In the genomic region with DNA sequence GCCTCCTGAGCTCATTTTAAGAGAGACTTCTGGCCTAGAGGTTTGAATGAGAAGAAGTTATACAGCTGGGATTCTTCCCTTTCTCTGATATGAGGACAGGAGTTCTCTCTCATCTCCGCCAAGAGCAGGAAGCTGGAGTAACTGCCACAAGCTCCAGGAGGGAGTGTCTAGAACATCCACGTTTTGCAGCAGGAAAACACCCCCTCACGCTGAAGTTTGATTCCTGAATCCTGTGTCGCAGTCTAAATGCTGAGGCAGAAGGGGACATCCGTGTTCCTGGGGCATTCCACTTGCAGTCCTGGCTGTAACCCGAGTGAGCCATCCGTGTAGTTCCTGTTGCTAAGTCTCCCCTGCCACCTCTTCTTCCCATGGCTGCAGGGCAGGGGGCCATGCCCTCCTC, we compare ENCODE assay signal across 21 cellular contexts. TPM values are rescaled to one million over a fixed set of nuclear protein-coding genes. Genes with fewer than 3 reads are reported as not detected.
DNase-seq lines count a peak whose midpoint lies in the region; ATAC-seq, FAIRE-seq and TF ChIP-seq lines count a peak whose summit lies in the region.
"Had no signal": no experiment of that assay in that cellular context is flagged by ENCODE, and none has a peak within 500 bp of the region (broad histone marks: within the 10 kb centered on the region; RNA-seq: fewer than 3 reads in every experiment).

No MANE protein-coding gene starts in this region.

- 44 to 54% methylated on average over 7 of the region's 7 CpGs for WGBS in heart right ventricle, 2 donors
- 90% methylated on average over 7 of the region's 7 CpGs; no CpG with 5 or more reads in 1 of the 2 experiments for WGBS in H1 (ENCODE audit: extremely low coverage in 1 of 2, insufficient coverage in 1 of 2, insufficient read length in 1 of 2, insufficient replicate concordance in 2 of 2, low coverage in 1 of 2, low lambda C conversion rate in 2 of 2, missing lambda C conversion rate in 1 of 2), 2 experiments
- WGBS in mesenchymal stem cell, result 79% methylated on average over 7 of the region's 7 CpGs
- WGBS in sigmoid colon, 2 donors, result 78 to 85% methylated on average over 7 of the region's 7 CpGs

- H3K4me1 ChIP-seq in heart right ventricle (peaks cover 0 to 30% (median 4%) of the 10 kb centered on the region in 9 donors), H1 (replicated peaks in 1 of 4; ENCODE audit: control insufficient read depth in 3 of 4, insufficient read depth in 4 of 4, low read length in 3 of 4) (peaks cover 0 to 5% (median 1%) of the 10 kb centered on the region in 4 experiments; a peak in 2 of 7 replicates), mesenchymal stem cell (ENCODE audit: control insufficient read depth, insufficient read depth, low read depth, low read length) (no peaks in the 10 kb centered on the region), sigmoid colon (no peaks in the 10 kb centered on the region), osteoblast (ENCODE audit: insufficient read depth, low read length) (no peaks in the 10 kb centered on the region)
- H3K4me1 ChIP-seq: A549 had no signal

- intact Hi-C loops in heart right ventricle (cut with DNase I), result no loop called here
- intact Hi-C loops in cardiac septum (cut with DNase I), result no loop called here
- intact Hi-C loops in sigmoid colon (cut with DNase I), result no loop called here

- H2AFZ ChIP-seq in H1 (ENCODE audit: low read length), result no peak overlapping the region
- no peak overlapping the region for H2AFZ ChIP-seq in mesenchymal stem cell (ENCODE audit: low read depth, low read length)
- no peak overlapping the region for H2AFZ ChIP-seq in osteoblast (ENCODE audit: low read length)

- H3K18ac ChIP-seq in H1 (ENCODE audit: extremely low read depth, low read length), result no peak overlapping the region
- H3K18ac ChIP-seq in mesenchymal stem cell (ENCODE audit: low read depth in 1 of 2, low read length in 2 of 2), result no peak overlapping the region

- no peaks in the 10 kb centered on the region for H3K9me3 ChIP-seq in heart right ventricle
- no peaks in the 10 kb centered on the region for H3K9me3 ChIP-seq in H1 (ENCODE audit: insufficient read depth in 2 of 2, low read depth in 1 of 2, low read length in 1 of 2)
- H3K9me3 ChIP-seq in mesenchymal stem cell (ENCODE audit: control insufficient read depth, low read length), result no peaks in the 10 kb centered on the region
- H3K9me3 ChIP-seq in sigmoid colon, result no peaks in the 10 kb centered on the region
- H3K9me3 ChIP-seq in osteoblast (ENCODE audit: low read depth, low read length), result no peaks in the 10 kb centered on the region
- H3K9me3 ChIP-seq: A549 had no signal

- no peak overlapping the region for H4K8ac ChIP-seq in H1 (ENCODE audit: extremely low read depth, insufficient read depth, low read length)
- peak overlapping the region; percentile 42 for H4K8ac ChIP-seq in mesenchymal stem cell (ENCODE audit: low read length)

- H2BK15ac ChIP-seq in H1 (ENCODE audit: low read length) (peak overlapping the region; percentile 88; the same call in 1 of the 2 replicates), mesenchymal stem cell (ENCODE audit: low read depth, poor library complexity, severe bottlenecking) (no peak overlapping the region)

- TF ChIP-seq EP300 in H1 (IDR thresholded peaks at IDR 0.05; ENCODE audit: borderline replicate concordance in 1 of 2, low read depth in 2 of 2, low read length in 2 of 2), result no peak
- no peak for TF ChIP-seq EP300 in sigmoid colon (IDR thresholded peaks at IDR 0.05)

- no peaks in the 10 kb centered on the region for H3K23me2 ChIP-seq in H1 (ENCODE audit: low read depth, low read length)

- H2BK12ac ChIP-seq in H1 (ENCODE audit: low read depth, low read length) (no peak overlapping the region), mesenchymal stem cell (ENCODE audit: low read length in 2 of 2) (no peak overlapping the region)

- H2BK120ac ChIP-seq in H1 (replicated peaks; ENCODE audit: low read depth, low read length) (no peak overlapping the region), mesenchymal stem cell (ENCODE audit: low read depth, low read length) (no peak overlapping the region)

- H3K79me1 ChIP-seq in H1 (ENCODE audit: low read depth, low read length), result no peaks in the 10 kb centered on the region
- no peaks in the 10 kb centered on the region for H3K79me1 ChIP-seq in mesenchymal stem cell (replicated peaks; ENCODE audit: low read length, poor library complexity, severe bottlenecking)

- no peak for TF ChIP-seq RAD21 in H1 (IDR thresholded peaks at IDR 0.05 in 1 of 2, conservative IDR thresholded peaks at IDR 0.05 in 1 of 2; ENCODE audit: low read depth in 2 of 2, low read length in 2 of 2)

- CTCF ChIA-PET in H1 (lab: Charles Lee; ENCODE audit: partially characterized antibody), result interaction anchor here (0.9 to 1.6 kb wide), 6 partner anchors 8 to 78 kb away, joined by 3 to 4 read pairs (median 3); no protein-coding TSS in a partner anchor

- H3K27ac ChIP-seq in heart right ventricle (no peak overlapping the region), H1 (ENCODE audit: low read depth, low read length) (no peak overlapping the region), mesenchymal stem cell (ENCODE audit: low read length, poor library complexity, severe bottlenecking) (no peak overlapping the region), sigmoid colon (no peak overlapping the region), osteoblast (ENCODE audit: low read depth, low read length) (no peak overlapping the region)
- H3K27ac ChIP-seq: 22Rv1, A549, C4-2B, HL-60 had no signal

- DNase-seq in heart right ventricle, result peak in 1 of 2 donors; percentile 9
- DNase-seq in cardiac septum (ENCODE audit: low spot score), result no peak
- DNase-seq in H1 (ENCODE audit: low read depth in 1 of 2, low spot score in 2 of 2), result no peak
- DNase-seq in mesenchymal stem cell, result no peak
- DNase-seq in sigmoid colon, result peak; percentile 35
- no peak for DNase-seq in osteoblast (ENCODE audit: insufficient read length, low spot score, missing footprints)
- DNase-seq: AML-193; CD4-positive, alpha-beta T cell; DMS79 treated with DMSO at 0.1 percent for 48 hours; GF-D8; HCEC 1CT; HFFc6 had no signal

- H2AK5ac ChIP-seq in H1 (ENCODE audit: low read depth, low read length) (no peak overlapping the region), mesenchymal stem cell (ENCODE audit: low read length, severe bottlenecking) (no peak overlapping the region)

- no peak for TF ChIP-seq CTCF in heart right ventricle (IDR thresholded peaks at IDR 0.05)
- TF ChIP-seq CTCF in H1 (IDR thresholded peaks at IDR 0.05; ENCODE audit: control extremely low read depth in 1 of 3, insufficient read depth in 1 of 3, low read depth in 1 of 3, low read length in 3 of 3), result no peak
- TF ChIP-seq CTCF in sigmoid colon (IDR thresholded peaks at IDR 0.05), result no peak
- no peak for TF ChIP-seq CTCF in osteoblast (IDR thresholded peaks at IDR 0.05; ENCODE audit: extremely low read depth, low read depth, low read length)

- H3K79me2 ChIP-seq in H1 (ENCODE audit: control insufficient read depth in 1 of 2, insufficient read depth in 2 of 2, low read length in 2 of 2), result no peaks in the 10 kb centered on the region
- H3K79me2 ChIP-seq in osteoblast (ENCODE audit: insufficient read depth, low read length), result no peaks in the 10 kb centered on the region

- POLR2A ChIA-PET in H1 (lab: Charles Lee; ENCODE audit: partially characterized antibody), result interaction anchor here (1.2 to 1.6 kb wide), 2 partner anchors 8 to 10 kb away, joined by 3 to 4 read pairs; no protein-coding TSS in a partner anchor

- no peak overlapping the region for H3K4ac ChIP-seq in H1 (replicated peaks; ENCODE audit: insufficient read length, low read depth, low read length)
- peak overlapping the region in 1 of 2 experiments; percentile 24 for H3K4ac ChIP-seq in mesenchymal stem cell (ENCODE audit: low read depth in 1 of 2, low read length in 2 of 2)

- no peak for FAIRE-seq in H1 (lab: Jason Lieb, UNC)
- FAIRE-seq: A549, H54, K562 had no signal

- no peak overlapping the region for H4K5ac ChIP-seq in H1 (ENCODE audit: insufficient read length, low read depth, low read length)

- H2BK5ac ChIP-seq in H1 (ENCODE audit: low read depth, low read length) (no peak overlapping the region; the same call in 1 of the 2 replicates), mesenchymal stem cell (ENCODE audit: low read depth, low read length, poor library complexity, severe bottlenecking) (no peak overlapping the region)

- H3K23ac ChIP-seq in H1 (ENCODE audit: insufficient read length) (no peak overlapping the region), mesenchymal stem cell (ENCODE audit: low read length in 2 of 2) (no peak overlapping the region)

- H4K20me1 ChIP-seq in H1 (replicated peaks in 1 of 2; ENCODE audit: control insufficient read depth in 1 of 2, insufficient read depth in 2 of 2, low read length in 2 of 2), result no peaks in the 10 kb centered on the region
- no peaks in the 10 kb centered on the region for H4K20me1 ChIP-seq in osteoblast (ENCODE audit: insufficient read depth, low read length)

- H3K14ac ChIP-seq in H1 (ENCODE audit: insufficient read length) (no peak overlapping the region), mesenchymal stem cell (ENCODE audit: low read length in 2 of 2) (no peak overlapping the region)

- no peak overlapping the region for H2BK20ac ChIP-seq in H1 (ENCODE audit: low read length)

- ATAC-seq in heart right ventricle, result peak in 5 of 8 donors; percentile 43 to 77 (median 67)
- no peak for ATAC-seq in HG02798 (IDR thresholded peaks at IDR 0.05; ENCODE audit: poor library complexity, unreplicated experiment)
- no peak for ATAC-seq in GM19463 (IDR thresholded peaks at IDR 0.05; ENCODE audit: unreplicated experiment)
- ATAC-seq: A549, K562 had no signal

- H4K91ac ChIP-seq in H1 (replicated peaks; ENCODE audit: insufficient read length, low read length) (no peak overlapping the region), mesenchymal stem cell (ENCODE audit: low read length) (no peak overlapping the region)

- H3K4me2 ChIP-seq in H1 (ENCODE audit: insufficient read depth in 1 of 2, low read depth in 2 of 2, low read length in 2 of 2), result no peak overlapping the region
- no peak overlapping the region for H3K4me2 ChIP-seq in mesenchymal stem cell (ENCODE audit: low read length, poor library complexity, severe bottlenecking)
- no peak overlapping the region for H3K4me2 ChIP-seq in osteoblast (ENCODE audit: insufficient read depth, low read length)
- H3K4me2 ChIP-seq: A549 had no signal

- H3K56ac ChIP-seq in H1 (replicated peaks; ENCODE audit: insufficient read length, low read depth, low read length), result no peak overlapping the region

- H3K9ac ChIP-seq in H1 (replicated peaks in 1 of 4; ENCODE audit: extremely low read depth in 1 of 4, low read depth in 3 of 4, low read length in 3 of 4), result no peak overlapping the region
- H3K9ac ChIP-seq in mesenchymal stem cell (ENCODE audit: low read length), result no peak overlapping the region

- H3K27me3 ChIP-seq in heart right ventricle, result peaks cover 0 to 12% (median 0%) of the 10 kb centered on the region in 7 donors
- no peaks in the 10 kb centered on the region for H3K27me3 ChIP-seq in H1 (replicated peaks in 1 of 4; ENCODE audit: control insufficient read depth in 3 of 4, extremely low read depth in 1 of 4, insufficient read depth in 3 of 4, low read length in 3 of 4)
- H3K27me3 ChIP-seq in mesenchymal stem cell (ENCODE audit: control insufficient read depth in 1 of 2, insufficient read depth in 1 of 2, low read length in 2 of 2), result peaks cover 20 to 35% of the 10 kb centered on the region in 2 experiments
- no peaks in the 10 kb centered on the region for H3K27me3 ChIP-seq in sigmoid colon
- H3K27me3 ChIP-seq in osteoblast (ENCODE audit: insufficient read depth, low read length), result no peaks in the 10 kb centered on the region

- H3K4me3 ChIP-seq in heart right ventricle, result no peak overlapping the region
- H3K4me3 ChIP-seq in H1 (ENCODE audit: extremely low read depth in 1 of 4, insufficient read depth in 2 of 4, low read depth in 3 of 4, low read length in 4 of 4), result no peak overlapping the region
- H3K4me3 ChIP-seq in mesenchymal stem cell (ENCODE audit: insufficient read depth in 1 of 2, low read depth in 1 of 2, low read length in 2 of 2), result no peak overlapping the region
- H3K4me3 ChIP-seq in sigmoid colon, result no peak overlapping the region
- H3K4me3 ChIP-seq in osteoblast (ENCODE audit: insufficient read depth, low read length), result no peak overlapping the region
- H3K4me3 ChIP-seq: A549, K562 had no signal

- H3K36me3 ChIP-seq in heart right ventricle (no peaks in the 10 kb centered on the region), H1 (ENCODE audit: control insufficient read depth in 2 of 4, insufficient read depth in 4 of 4, low read length in 3 of 4) (no peaks in the 10 kb centered on the region), mesenchymal stem cell (ENCODE audit: control insufficient read depth in 1 of 2, insufficient read depth in 2 of 2, low read depth in 1 of 2, low read length in 2 of 2) (no peaks in the 10 kb centered on the region), sigmoid colon (no peaks in the 10 kb centered on the region), osteoblast (ENCODE audit: insufficient read depth, low read length) (no peaks in the 10 kb centered on the region)

- TF ChIP-seq POLR2A in H1 (IDR thresholded peaks at IDR 0.05; ENCODE audit: control extremely low read depth in 1 of 2, low read depth in 2 of 2, low read length in 2 of 2), result no peak
- TF ChIP-seq POLR2A in sigmoid colon (IDR thresholded peaks at IDR 0.05), result no peak

RNA-seq across cellular contexts. Expression of a gene that starts 38.3 kb away (rescaled TPM):
- total RNA-seq in heart right ventricle (1 to 10 TPM in 3 of 10 donors, under 1 TPM in 6, not detected in 1; 0.20 to 2.2 (median 0.77) TPM), cardiac septum (0.70 TPM), sigmoid colon (1 to 10 TPM in 1 of 4 donors, under 1 TPM in 3; 0.71 to 1.8 (median 0.89) TPM), osteoblast (under 0.01 and 1.1 TPM in 2 replicates)
- polyA plus RNA-seq in heart right ventricle (1 to 10 TPM; 1.1 to 1.5 TPM), H1 (2011; rRNA removed) (1.4 and 1.5 TPM in 2 replicates), sigmoid colon (1 to 10 TPM in 1 of 3 donors, not detected in 2; 1.1 TPM)
- 1.2 and 2.3 TPM in 2 replicates for total RNA-seq in H1 (2021; fragmentation: NEBNext Ultra II Directional; extraction: Animal tissue kit (Norgen Biotek cat#: 25700))
- 2.2 TPM for polyA plus RNA-seq in H1 (2011; cell fraction: cytosol; rRNA removed)
- 3.0 TPM for polyA plus RNA-seq in H1 (2011; cell fraction: nucleus; rRNA removed)
- polyA plus RNA-seq in H1 (2012, experiment 1 of 2), result 1.5 to 2.0 TPM (median 1.6 TPM) in 4 replicates
- polyA plus RNA-seq in H1 (2012, experiment 2 of 2), result 0.94 TPM
- 0.45 TPM for polyA plus RNA-seq in H1 (2013, experiment 1 of 2)
- polyA plus RNA-seq in H1 (2013, experiment 2 of 2), result 0.53 TPM
- polyA minus RNA-seq in H1 (2011; rRNA and poly(A)+ RNA removed), result 2.2 and 2.3 TPM in 2 replicates
- polyA minus RNA-seq in H1 (2011; cell fraction: cytosol; rRNA and poly(A)+ RNA removed), result 1.5 TPM
- polyA minus RNA-seq in H1 (2011; cell fraction: nucleus; rRNA and poly(A)+ RNA removed), result 4.7 TPM
- polyA plus RNA-seq in mesenchymal stem cell (2013, experiment 1 of 2), result 7.4 TPM
- polyA plus RNA-seq in mesenchymal stem cell (2013, experiment 2 of 2), result 7.6 TPM
- total RNA-seq: CD4-positive, alpha-beta T cell; HT1080; K562 had no signal
- polyA plus RNA-seq: A549, K562 had no signal

Comparison
In these comparisons a context has a peak if more than half of its experiments do, and no peak if none do; other contexts are left out.
1. ATAC-seq: peak in heart right ventricle (5 of 8); none in HG02798 (single experiment) and GM19463 (single experiment).